In the genomic region with DNA sequence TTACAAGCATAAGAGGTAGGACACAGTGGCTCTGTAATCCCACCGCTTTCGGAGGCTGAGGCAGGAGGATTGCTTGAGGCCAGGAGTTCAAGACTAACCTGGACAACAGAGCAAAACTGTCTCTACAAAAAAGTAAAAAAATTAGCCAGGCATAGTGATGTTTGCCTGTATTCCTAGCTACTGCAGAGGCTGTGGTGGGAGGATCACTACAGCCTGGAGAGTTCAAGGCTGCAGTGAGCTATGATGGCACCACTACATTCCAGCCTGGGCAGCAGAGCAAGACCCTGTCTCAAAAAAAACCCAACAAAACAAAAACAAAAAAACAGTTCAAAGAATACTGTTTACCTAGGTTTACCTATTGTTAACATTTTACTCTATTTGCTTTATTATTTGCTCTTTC, we compare ENCODE assay signal across 24 cellular contexts.
"Had no signal": no experiment of that assay in that cellular context is flagged by ENCODE, and none has a peak within 500 bp of the region (broad histone marks: within the 10 kb centered on the region; RNA-seq: fewer than 3 reads in every experiment).

No MANE protein-coding gene starts in this region.

- H3K4me1 Mint-ChIP-seq: T-cell had no signal

- DNase-seq: IMR-90, Kasumi-1, MM.1S, MV-4-11, NCI-H1048, NCI-H1105, NCI-H1417, NCI-H1436 treated with DMSO at 0.1 percent for 48 hours, NCI-H1694, NCI-H1930, NCI-H2081, NCI-H2107, NCI-H2227 treated with DMSO at 0.1 percent for 48 hours, NCI-H524, NCI-H526 treated with DMSO at 0.1 percent for 48 hours, NCI-H774, Right ventricle myocardium superior, RPMI8226, SIG-M5, SK-N-SH, SW 1271, T-cell had no signal

- H3K9me2 ChIP-seq: SK-N-SH had no signal

- ATAC-seq: T-cell had no signal

- H3K9me3 Mint-ChIP-seq: T-cell had no signal

- H3K27ac Mint-ChIP-seq: T-cell had no signal

- H3K4me2 ChIP-seq: KMS-11, SK-N-SH had no signal

- H3K27ac ChIP-seq: KMS-11, SJSA1 had no signal

- H3K36me3 Mint-ChIP-seq: T-cell had no signal

- H3K9me3 ChIP-seq: SJSA1, SK-N-SH had no signal

- H3K9ac ChIP-seq: KMS-11, SK-N-SH had no signal

- H3K4me3 ChIP-seq: SJSA1 had no signal

- H3K27me3 ChIP-seq: SJSA1 had no signal

- H3K4me3 Mint-ChIP-seq: T-cell had no signal
